Comparison of ENCODE assay signal across 8 cellular contexts in the genomic region with DNA sequence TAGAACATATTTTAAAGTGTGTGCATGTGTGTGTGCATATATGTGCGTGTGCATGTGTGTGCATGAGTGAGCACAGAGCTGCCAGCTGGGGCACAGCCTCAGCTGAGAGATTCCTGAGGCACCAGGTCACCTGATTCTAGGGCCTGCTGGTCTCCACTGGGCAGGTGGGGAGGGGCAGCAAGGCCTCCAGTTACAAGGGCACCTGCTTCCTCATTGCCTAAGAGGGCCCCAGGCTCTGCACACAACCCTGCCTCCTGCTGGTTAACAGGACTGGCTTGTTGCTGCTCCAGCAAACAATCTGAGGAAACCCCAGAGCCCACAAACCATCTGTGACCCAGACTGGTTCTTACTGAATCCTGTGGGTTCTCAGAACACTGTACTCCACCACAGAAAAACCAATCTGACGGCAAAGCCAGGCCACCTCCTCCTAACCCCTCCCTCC. TPM values are rescaled to one million over a fixed set of nuclear protein-coding genes. Genes with fewer than 3 reads are reported as not detected.
DNase-seq lines count a peak whose midpoint lies in the region; ATAC-seq and TF ChIP-seq lines count a peak whose summit lies in the region.

No MANE protein-coding gene starts in this region.

- H3K4me3 Mint-ChIP-seq in naive thymus-derived CD4-positive, alpha-beta T cell, result peak overlapping the region in 1 of 10 donors; percentile 51

- POLR2A ChIA-PET in naive thymus-derived CD4-positive, alpha-beta T cell (lab: Charles Lee), result no interaction called here

- H3K4me1 ChIP-seq in BE2C, result peaks cover 4% of the 10 kb centered on the region
- peaks cover 6 to 8% of the 10 kb centered on the region in 2 donors for H3K4me1 ChIP-seq in naive thymus-derived CD4-positive, alpha-beta T cell (ENCODE audit: control insufficient read depth in 2 of 2, insufficient read depth in 2 of 2, low read length in 2 of 2)

- CTCF ChIA-PET in naive thymus-derived CD4-positive, alpha-beta T cell (lab: Charles Lee), result interaction anchor here (0.8 to 1.7 kb wide), 7 partner anchors 9 to 393 kb away, joined by 3 to 7 read pairs (median 3); no protein-coding TSS in a partner anchor

- H3K27ac ChIP-seq in WERI-Rb-1, result peak overlapping the region; percentile 49
- no peak overlapping the region for H3K27ac ChIP-seq in naive thymus-derived CD4-positive, alpha-beta T cell (ENCODE audit: low read depth, low read length)

- no peak overlapping the region for H3K4me3 ChIP-seq in BE2C (ENCODE audit: low read depth, low read length)
- H3K4me3 ChIP-seq in WERI-Rb-1 (ENCODE audit: low read depth, low read length), result no peak overlapping the region
- no peak overlapping the region for H3K4me3 ChIP-seq in naive thymus-derived CD4-positive, alpha-beta T cell (ENCODE audit: low read length)

- H3K9me3 ChIP-seq in BE2C, result no peaks in the 10 kb centered on the region
- no peaks in the 10 kb centered on the region for H3K9me3 ChIP-seq in WERI-Rb-1 (ENCODE audit: severe bottlenecking)
- no peaks in the 10 kb centered on the region for H3K9me3 ChIP-seq in naive thymus-derived CD4-positive, alpha-beta T cell (ENCODE audit: control insufficient read depth in 2 of 3, low read length in 3 of 3)

- ATAC-seq in GM19023 (IDR thresholded peaks at IDR 0.05; ENCODE audit: unreplicated experiment) (peak; percentile 80), HG03097 (IDR thresholded peaks at IDR 0.05; ENCODE audit: low FRiP score, unreplicated experiment) (peak; percentile 79)
- peak; percentile 91 for ATAC-seq in naive thymus-derived CD4-positive, alpha-beta T cell

- H3K36me3 Mint-ChIP-seq in naive thymus-derived CD4-positive, alpha-beta T cell, result peaks cover 0 to 8% (median 0%) of the 10 kb centered on the region in 5 donors

- H3K27ac Mint-ChIP-seq in naive thymus-derived CD4-positive, alpha-beta T cell, result peak overlapping the region in 7 of 9 donors; percentile 12 to 74 (median 62)

- intact Hi-C loops in naive thymus-derived CD4-positive, alpha-beta T cell (cut with micrococcal nuclease), result loop anchor here in 1 of 2 donors (1.0 to 10.0 kb wide), 6 partner anchors 15 to 839 kb away; partner anchors contain the start of genes RRAGD and UBE2J1

- TF ChIP-seq CTCF in BE2C (IDR thresholded peaks at IDR 0.05; ENCODE audit: low read depth, low read length), result peak; percentile 64
- TF ChIP-seq CTCF in WERI-Rb-1 (IDR thresholded peaks at IDR 0.05; ENCODE audit: low read depth, low read length), result peak; percentile 87

- H3K4me1 Mint-ChIP-seq in naive thymus-derived CD4-positive, alpha-beta T cell, result peaks cover 0 to 40% (median 9%) of the 10 kb centered on the region in 7 donors

- no peaks in the 10 kb centered on the region; the same call in 1 of the 2 replicates for H3K36me3 ChIP-seq in BE2C
- peaks cover 8% of the 10 kb centered on the region for H3K36me3 ChIP-seq in WERI-Rb-1
- H3K36me3 ChIP-seq in naive thymus-derived CD4-positive, alpha-beta T cell (ENCODE audit: control insufficient read depth in 2 of 3, insufficient read depth in 3 of 3, low read length in 3 of 3), result no peaks in the 10 kb centered on the region

- no peaks in the 10 kb centered on the region for H3K27me3 Mint-ChIP-seq in naive thymus-derived CD4-positive, alpha-beta T cell

- peak; percentile 74 for DNase-seq in BE2C
- peak; percentile 95 for DNase-seq in NCI-H2107 treated with DMSO at 0.1 percent for 48 hours (lab: John Stamatoyannopoulos, UW; ENCODE audit: unreplicated experiment)
- peak; percentile 91 for DNase-seq in WERI-Rb-1
- peak; percentile 65 to 86 for DNase-seq in cerebellar nuclear complex (lab: John Stamatoyannopoulos, UW)
- DNase-seq in naive thymus-derived CD4-positive, alpha-beta T cell, result peak; percentile 27 to 82 (median 70)
- no peak for DNase-seq in NCI-H1048 (lab: John Stamatoyannopoulos, UW)

- no peaks in the 10 kb centered on the region for H3K27me3 ChIP-seq in BE2C
- H3K27me3 ChIP-seq in WERI-Rb-1 (ENCODE audit: insufficient read depth, low read depth, severe bottlenecking), result no peaks in the 10 kb centered on the region
- no peaks in the 10 kb centered on the region for H3K27me3 ChIP-seq in naive thymus-derived CD4-positive, alpha-beta T cell (ENCODE audit: control insufficient read depth in 2 of 2, insufficient read depth in 2 of 2, low read length in 2 of 2)

- H3K9me3 Mint-ChIP-seq in naive thymus-derived CD4-positive, alpha-beta T cell, result no peaks in the 10 kb centered on the region

RNA-seq across cellular contexts. Expression of gene UBE2J1, which starts 22.9 kb away (rescaled TPM):
- polyA plus RNA-seq in BE2C (2012; ENCODE audit: insufficient read depth, insufficient read length, low read depth), result 17.8 TPM
- 10 to 100 TPM; 18.8 to 47.7 (median 27.7) TPM for total RNA-seq in naive thymus-derived CD4-positive, alpha-beta T cell
- 10 to 100 TPM; 25.1 to 33.8 TPM for polyA plus RNA-seq in naive thymus-derived CD4-positive, alpha-beta T cell

RNA-seq across cellular contexts. Expression of gene RRAGD, which starts 36.6 kb away (rescaled TPM):
- polyA plus RNA-seq in BE2C (2012; ENCODE audit: insufficient read depth, insufficient read length, low read depth), result 4.6 TPM
- total RNA-seq in naive thymus-derived CD4-positive, alpha-beta T cell, result 10 to 100 TPM in 2 of 5 experiments, 1 to 10 TPM in 3; 7.3 to 12.1 (median 9.6) TPM
- 1 to 10 TPM; 2.4 to 3.2 TPM for polyA plus RNA-seq in naive thymus-derived CD4-positive, alpha-beta T cell

RNA-seq across cellular contexts. Expression of gene ANKRD6, which starts 57.5 kb away (rescaled TPM):
- polyA plus RNA-seq in BE2C (2012; ENCODE audit: insufficient read depth, insufficient read length, low read depth), result 1.2 TPM
- 1 to 10 TPM; 3.1 to 6.6 (median 3.8) TPM for total RNA-seq in naive thymus-derived CD4-positive, alpha-beta T cell
- polyA plus RNA-seq in naive thymus-derived CD4-positive, alpha-beta T cell, result 1 to 10 TPM in 1 of 2 donors, under 1 TPM in 1; 0.71 to 2.2 TPM
